Comparison of ENCODE assay signal across 12 cellular contexts in genomic region chr7:102065226-102065625, GRCh38.
"Had no signal": no experiment of that assay in that cellular context is flagged by ENCODE, and none has a peak within 500 bp of the region (broad histone marks: within the 10 kb centered on the region; RNA-seq: fewer than 3 reads in every experiment).

No MANE protein-coding gene starts in this region.

- H3K27ac ChIP-seq: colonic mucosa, gastroesophageal sphincter had no signal

- H3K4me3 ChIP-seq: colonic mucosa, gastroesophageal sphincter, skin epidermis, upper lobe of left lung had no signal

- H3K9me3 ChIP-seq: colonic mucosa, gastroesophageal sphincter, upper lobe of left lung had no signal

- H3K36me3 ChIP-seq: colonic mucosa had no signal

- DNase-seq: activated B cell treated with CpG ODN at 0.5 μM for 24 hours; activated CD4-positive, alpha-beta T cell treated with anti-CD3 and anti-CD28 coated beads, Interleukin-2, amount 10 ng/mL, durations not matched to agents 7 days and 5 days; activated CD8-positive, alpha-beta memory T cell treated with anti-CD3 and anti-CD28 coated beads for 24 hours; activated naive CD4-positive, alpha-beta T cell treated with anti-CD3 and anti-CD28 coated beads, Interleukin-2, amount 10 ng/mL, durations not matched to agents 7 days and 5 days; effector CD8-positive, alpha-beta T cell; midbrain; stimulated activated naive CD4-positive, alpha-beta T cell; T-helper 17 cell had no signal

- H3K27me3 ChIP-seq: colonic mucosa, gastroesophageal sphincter, upper lobe of left lung had no signal
